ENCODE assay signal across 25 cellular contexts in genomic region chr2:54770211-54770610, GRCh38.
"Had no signal": no experiment of that assay in that cellular context is flagged by ENCODE, and none has a peak within 500 bp of the region (broad histone marks: within the 10 kb centered on the region; RNA-seq: fewer than 3 reads in every experiment).

No MANE protein-coding gene starts in this region.

- H3K4me3 ChIP-seq: colonic mucosa, dorsolateral prefrontal cortex, esophagus squamous epithelium, gastrocnemius medialis, sigmoid colon, thyroid gland had no signal

- H3K9me3 ChIP-seq: colonic mucosa, gastrocnemius medialis, thyroid gland had no signal

- H3K27ac Mint-ChIP-seq: activated naive CD8-positive, alpha-beta T cell treated with anti-CD3 and anti-CD28 coated beads for 36 hours; activated T-cell treated with anti-CD3 and anti-CD28 coated beads, Interleukin-2, amount 50 U/mL, for 24 hours; activated T-helper 2 cell treated with anti-CD3 and anti-CD28 coated beads, Interferon-gamma antibody, Interleukin-2, Interleukin-4, amounts not matched to agents 10 μg/mL and 5 μg/mL and 100 μg/mL, durations not matched to agents 14 hours and 24 hours and 36 hours; effector memory CD8-positive, alpha-beta T cell; nephron; stimulated activated naive CD8-positive, alpha-beta T cell treated with anti-CD3 and anti-CD28 coated beads, Interleukin-15, Interleukin-2, amounts not matched to agents 100 ng/mL and 50 ng/mL, for 24 hours; WTC11 had no signal

- H3K4me1 Mint-ChIP-seq: WTC11 had no signal

- FAIRE-seq: bronchial epithelial cell, endothelial cell of umbilical vein had no signal

- H3K9me3 Mint-ChIP-seq: activated T-cell treated with anti-CD3 and anti-CD28 coated beads, Interleukin-2, amount 50 U/mL, for 24 hours had no signal

- H3K4me1 ChIP-seq: colonic mucosa, sigmoid colon, thyroid gland had no signal

- H3K27ac ChIP-seq: colonic mucosa, dorsolateral prefrontal cortex, esophagus squamous epithelium, gastrocnemius medialis, sigmoid colon, thyroid gland had no signal

- H3K27me3 Mint-ChIP-seq: activated naive CD8-positive, alpha-beta T cell treated with anti-CD3 and anti-CD28 coated beads for 36 hours; activated T-cell treated with anti-CD3 and anti-CD28 coated beads, Interleukin-2, amount 50 U/mL, for 24 hours; stimulated activated naive CD8-positive, alpha-beta T cell treated with anti-CD3 and anti-CD28 coated beads, Interleukin-15, Interleukin-2, amounts not matched to agents 100 ng/mL and 50 ng/mL, for 24 hours had no signal

- H3K36me3 ChIP-seq: colonic mucosa, esophagus squamous epithelium, gastrocnemius medialis, sigmoid colon, thyroid gland had no signal

- H3K4me3 Mint-ChIP-seq: activated naive CD8-positive, alpha-beta T cell treated with anti-CD3 and anti-CD28 coated beads for 36 hours; activated T-cell treated with anti-CD3 and anti-CD28 coated beads, Interleukin-2, amount 50 U/mL, for 24 hours; effector memory CD8-positive, alpha-beta T cell; nephron; stimulated activated naive CD8-positive, alpha-beta T cell treated with anti-CD3 and anti-CD28 coated beads, Interleukin-15, Interleukin-2, amounts not matched to agents 100 ng/mL and 50 ng/mL, for 24 hours; WTC11 had no signal

- ATAC-seq: effector memory CD8-positive, alpha-beta T cell; gastrocnemius medialis; left ventricle myocardium superior; WTC11 had no signal

- H3K27me3 ChIP-seq: colonic mucosa, dorsolateral prefrontal cortex, esophagus squamous epithelium, gastrocnemius medialis, sigmoid colon, thyroid gland had no signal

- DNase-seq: activated CD8-positive, alpha-beta memory T cell treated with anti-CD3 and anti-CD28 coated beads for 24 hours; activated CD8-positive, alpha-beta memory T cell treated with anti-CD3 and anti-CD28 coated beads, Interleukin-2, amount 50 U/mL, for 4 hours; activated naive CD4-positive, alpha-beta T cell treated with Interleukin-2 at 50 U/mL for 16 hours; activated naive CD8-positive, alpha-beta T cell treated with anti-CD3 and anti-CD28 coated beads for 36 hours; activated T-cell treated with anti-CD3 and anti-CD28 coated beads, Interleukin-2, amount 50 U/mL, for 24 hours; colonic mucosa; dorsolateral prefrontal cortex; effector memory CD8-positive, alpha-beta T cell; esophagus squamous epithelium; gastrocnemius medialis; hippocampal formation; kidney glomerular epithelial cell; left ventricle myocardium superior; midbrain; sigmoid colon; stimulated activated CD4-positive, alpha-beta T cell treated with anti-CD3 and anti-CD28 coated beads, Interleukin-4, amount 100 ng/mL, for 24 hours; substantia nigra; T-helper 9 cell; thyroid gland had no signal
